22 cellular contexts compared by ENCODE assay signal in genomic region chr9:109865521-109865920, GRCh38.
"Had no signal": no experiment of that assay in that cellular context is flagged by ENCODE, and none has a peak within 500 bp of the region (broad histone marks: within the 10 kb centered on the region; RNA-seq: fewer than 3 reads in every experiment).

No MANE protein-coding gene starts in this region.

- H3K27ac ChIP-seq: esophagus muscularis mucosa, gastroesophageal sphincter, sigmoid colon, stomach, suprapubic skin, thyroid gland had no signal

- FAIRE-seq: endometrium, kidney, small intestine, urothelium cell line had no signal

- H3K4me3 ChIP-seq: esophagus muscularis mucosa, gastroesophageal sphincter, sigmoid colon, stomach, suprapubic skin, thyroid gland had no signal

- H3K9me3 Mint-ChIP-seq: central memory CD8-positive, alpha-beta T cell; naive thymus-derived CD4-positive, alpha-beta T cell; type B pancreatic cell had no signal

- H3K36me3 ChIP-seq: esophagus muscularis mucosa, gastroesophageal sphincter, sigmoid colon, stomach, suprapubic skin, thyroid gland had no signal

- H3K4me3 Mint-ChIP-seq: central memory CD8-positive, alpha-beta T cell; naive thymus-derived CD4-positive, alpha-beta T cell; nephron progenitor cell; type B pancreatic cell had no signal

- H3K27me3 ChIP-seq: gastroesophageal sphincter, sigmoid colon, stomach, thyroid gland had no signal

- DNase-seq: cortex of kidney; effector memory CD4-positive, alpha-beta T cell; foreskin fibroblast; glutamatergic neuron; kidney; left colon; midbrain; naive thymus-derived CD4-positive, alpha-beta T cell; nephron progenitor cell; sigmoid colon; small intestine; stimulated activated CD4-positive, alpha-beta T cell treated with anti-CD3 and anti-CD28 coated beads, Interleukin-12 subunit alpha, Interleukin-12 subunit beta, amount 100 ng/mL, for 4 hours; stimulated activated naive CD4-positive, alpha-beta T cell; stomach; thyroid gland had no signal

- H3K4me1 Mint-ChIP-seq: central memory CD8-positive, alpha-beta T cell; naive thymus-derived CD4-positive, alpha-beta T cell had no signal

- H3K27ac Mint-ChIP-seq: naive thymus-derived CD4-positive, alpha-beta T cell; nephron progenitor cell; type B pancreatic cell had no signal

- H3K9me3 ChIP-seq: esophagus muscularis mucosa, gastroesophageal sphincter, sigmoid colon, stomach, suprapubic skin, thyroid gland had no signal

- H3K36me3 Mint-ChIP-seq: naive thymus-derived CD4-positive, alpha-beta T cell; type B pancreatic cell had no signal
